1 cellular context compared by ENCODE assay signal in the genomic region with DNA sequence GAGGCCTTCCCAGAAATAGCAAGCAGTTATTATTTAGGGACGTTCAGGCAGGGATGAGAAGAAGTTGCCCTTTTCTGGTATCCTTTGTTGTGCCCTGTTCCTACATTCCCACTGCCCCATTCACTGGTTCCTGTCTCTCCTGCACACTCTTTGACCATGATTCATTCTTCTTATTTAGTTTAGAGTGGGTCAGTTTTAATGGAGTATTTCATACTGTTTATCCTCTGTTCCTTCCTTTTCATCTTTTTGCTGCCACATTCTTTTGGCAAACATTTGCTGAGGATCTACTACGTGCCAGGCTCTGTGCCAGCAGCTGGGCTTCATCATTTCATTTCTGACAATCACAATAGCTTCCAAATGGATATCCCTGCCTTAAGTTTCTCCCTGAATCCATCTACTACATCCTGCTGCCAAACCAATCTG.
A peak's percentile ranks its signal among the peaks of the same experiment; 100 is the strongest.
TF ChIP-seq lines count a peak whose summit lies in the region.

No MANE protein-coding gene starts in this region.

TF ChIP-seq in endothelial cell of umbilical vein, 7 proteins besides CTCF, POLR2A, EP300 and RAD21 (continued from another document):
- TF ChIP-seq MAX (IDR thresholded peaks at IDR 0.05; ENCODE audit: insufficient read depth, insufficient read length) (no peak), JUN (IDR thresholded peaks at IDR 0.05; ENCODE audit: borderline replicate concordance, insufficient read depth, insufficient read length, low read depth) (no peak), FOS (IDR thresholded peaks at IDR 0.05; ENCODE audit: borderline replicate concordance, insufficient read depth, low read length) (peak; percentile 30)
